ENCODE assay signal across 23 cellular contexts in the genomic region with DNA sequence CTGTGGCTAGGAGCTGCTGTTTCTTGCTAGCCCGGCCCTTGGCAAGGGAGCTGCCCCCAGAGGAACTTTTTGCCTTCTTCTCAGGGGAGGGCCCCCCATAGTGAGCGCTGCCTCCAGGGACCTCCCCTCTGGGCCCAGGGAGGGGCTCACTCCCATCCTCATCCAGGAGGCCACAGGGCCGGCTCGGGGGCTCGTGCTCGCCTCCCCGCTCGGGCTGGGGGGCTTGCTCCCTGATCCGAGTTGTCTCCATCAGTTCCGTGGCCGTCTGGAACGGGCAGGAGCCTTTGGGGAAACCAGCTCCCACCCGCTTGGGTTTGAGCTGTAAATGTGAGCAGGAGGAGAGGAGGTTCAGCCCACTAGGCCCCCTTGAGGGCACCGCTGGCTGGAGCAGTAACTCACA. TPM values are rescaled to one million over a fixed set of nuclear protein-coding genes. Genes with fewer than 3 reads are reported as not detected.
DNase-seq lines count a peak whose midpoint lies in the region; ATAC-seq and TF ChIP-seq lines count a peak whose summit lies in the region.
"Had no signal": no experiment of that assay in that cellular context is flagged by ENCODE, and none has a peak within 500 bp of the region (broad histone marks: within the 10 kb centered on the region; RNA-seq: fewer than 3 reads in every experiment).

No MANE protein-coding gene starts in this region.

- H3K27ac ChIP-seq in RWPE1 (peak overlapping the region; percentile 11; the same call in 1 of the 2 replicates), lower lobe of right lung (no peak overlapping the region)

- H3K4me1 ChIP-seq in lower lobe of right lung, result peaks cover 17% of the 10 kb centered on the region

- POLR2A ChIA-PET in RWPE1 (lab: Yijun Ruan, JAX; ENCODE audit: low non-redundant PET), result interaction anchor here (0.6 kb wide), 1 partner anchor 119 kb away, joined by 4 read pairs; no protein-coding TSS in a partner anchor

- CTCF ChIA-PET in RWPE1 (lab: Yijun Ruan, JAX), result interaction anchor here (0.8 to 1.4 kb wide), 4 partner anchors 9 to 121 kb away, joined by 3 to 4 read pairs (median 3); no protein-coding TSS in a partner anchor

- no peak for DNase-seq in activated T-cell treated with anti-CD3 and anti-CD28 coated beads, Interleukin-2, amount 50 U/mL, for 4 hours
- no peak for DNase-seq in activated T-cell treated with anti-CD3 and anti-CD28 coated beads, Interleukin-2, amount 50 U/mL, for 1 hour
- no peak for DNase-seq in RWPE1 (ENCODE audit: low spot score)
- DNase-seq in lower lobe of right lung, result peak; percentile 31
- no peak for DNase-seq in NCI-H524 (lab: John Stamatoyannopoulos, UW)
- DNase-seq in medulla oblongata (ENCODE audit: extremely low spot score), result no peak
- DNase-seq in GF-D8 (lab: John Stamatoyannopoulos, UW), result no peak
- DNase-seq: 8988T; C1 segment of cervical spinal cord; CD4-positive, CD25-positive, alpha-beta regulatory T cell; CD8-positive, alpha-beta memory T cell; COR-L47; DMS 273 treated with DMSO at 0.1 percent for 48 hours; DMS53; DND-41; EL; GOT3; H9; IMR-90 had no signal

- H3K36me3 ChIP-seq in lower lobe of right lung, result peaks cover 53% of the 10 kb centered on the region

- no peaks in the 10 kb centered on the region for H3K9me3 Mint-ChIP-seq in activated T-cell treated with anti-CD3 and anti-CD28 coated beads, Interleukin-2, amount 50 U/mL, for 4 hours
- H3K9me3 Mint-ChIP-seq: CD8-positive, alpha-beta memory T cell; H9 had no signal

- no peak for ATAC-seq in activated T-cell treated with anti-CD3 and anti-CD28 coated beads, Interleukin-2, amount 50 U/mL, for 4 hours
- no peak for ATAC-seq in lower lobe of right lung
- ATAC-seq: K562 had no signal

- no peaks in the 10 kb centered on the region for H3K36me3 Mint-ChIP-seq in activated T-cell treated with anti-CD3 and anti-CD28 coated beads, Interleukin-2, amount 50 U/mL, for 4 hours (ENCODE audit: insufficient read depth)
- H3K36me3 Mint-ChIP-seq: CD4-positive, CD25-positive, alpha-beta regulatory T cell had no signal

- peak overlapping the region; percentile 13 for H3K4me3 Mint-ChIP-seq in activated T-cell treated with anti-CD3 and anti-CD28 coated beads, Interleukin-2, amount 50 U/mL, for 4 hours
- H3K4me3 Mint-ChIP-seq: CD4-positive, CD25-positive, alpha-beta regulatory T cell; CD8-positive, alpha-beta memory T cell; H9 had no signal

- no peak overlapping the region for H3K4me3 ChIP-seq in lower lobe of right lung
- H3K4me3 ChIP-seq: K562 had no signal

- no peaks in the 10 kb centered on the region for H3K27me3 ChIP-seq in lower lobe of right lung (ENCODE audit: low read depth)

- no peaks in the 10 kb centered on the region for H3K9me3 ChIP-seq in lower lobe of right lung

- no peak for TF ChIP-seq CTCF in RWPE1 (conservative IDR thresholded peaks at IDR 0.05; ENCODE audit: low read depth)
- TF ChIP-seq CTCF in lower lobe of right lung (IDR thresholded peaks at IDR 0.05), result no peak

- peaks cover 9% of the 10 kb centered on the region for H3K4me1 Mint-ChIP-seq in activated T-cell treated with anti-CD3 and anti-CD28 coated beads, Interleukin-2, amount 50 U/mL, for 4 hours (ENCODE audit: low read depth)

- intact Hi-C loops in lower lobe of right lung (cut with DNase I), result no loop called here

- no peaks in the 10 kb centered on the region for H3K27me3 Mint-ChIP-seq in activated T-cell treated with anti-CD3 and anti-CD28 coated beads, Interleukin-2, amount 50 U/mL, for 4 hours (ENCODE audit: low read depth)
- H3K27me3 Mint-ChIP-seq: CD4-positive, CD25-positive, alpha-beta regulatory T cell; CD8-positive, alpha-beta memory T cell had no signal

RNA-seq across cellular contexts. Expression of a gene that starts 4.1 kb away (rescaled TPM):
- under 1 TPM in 1 of 3 donors, not detected in 2; 0.24 TPM for total RNA-seq in activated T-cell treated with anti-CD3 and anti-CD28 coated beads, Interleukin-2, amount 50 U/mL, for 4 hours
- 2.7 TPM for total RNA-seq in lower lobe of right lung
- total RNA-seq: A673, G401, HT1080, IMR-90, K562 had no signal

RNA-seq across cellular contexts. Expression of a gene that starts 37.8 kb away (rescaled TPM):
- 10 to 100 TPM; 20.7 to 26.1 (median 21.8) TPM for total RNA-seq in activated T-cell treated with anti-CD3 and anti-CD28 coated beads, Interleukin-2, amount 50 U/mL, for 4 hours
- 39.4 TPM for total RNA-seq in lower lobe of right lung

RNA-seq across cellular contexts. Expression of a gene that starts 38.0 kb away (rescaled TPM):
- total RNA-seq in activated T-cell treated with anti-CD3 and anti-CD28 coated beads, Interleukin-2, amount 50 U/mL, for 4 hours, result 100 to 1,000 TPM; 115 to 124 (median 119) TPM
- 73.0 TPM for total RNA-seq in lower lobe of right lung

RNA-seq across cellular contexts. Expression of a gene that starts 41.6 kb away (rescaled TPM):
- 10 to 100 TPM in 2 of 3 donors, 1 to 10 TPM in 1; 9.3 to 29.6 (median 14.0) TPM for total RNA-seq in activated T-cell treated with anti-CD3 and anti-CD28 coated beads, Interleukin-2, amount 50 U/mL, for 4 hours
- 181 TPM for total RNA-seq in lower lobe of right lung
